In genomic region chr9:71929791-71930440, GRCh38 we compare ENCODE assay signal across 23 cellular contexts. TPM values are rescaled to one million over a fixed set of nuclear protein-coding genes. Genes with fewer than 3 reads are reported as not detected.
DNase-seq lines count a peak whose midpoint lies in the region; ATAC-seq, FAIRE-seq and TF ChIP-seq lines count a peak whose summit lies in the region.
"Had no signal": no experiment of that assay in that cellular context is flagged by ENCODE, and none has a peak within 500 bp of the region (broad histone marks: within the 10 kb centered on the region; RNA-seq: fewer than 3 reads in every experiment).

No MANE protein-coding gene starts in this region.

- DNase-seq in AG20443 (ENCODE audit: low spot score) (peak; percentile 29), HFFc6 (peak; percentile 81), astrocyte of the spinal cord (ENCODE audit: low read depth, low spot score) (peak; percentile 26), keratinocyte (ENCODE audit: low read depth, low spot score) (no peak), COR-L47 (lab: John Stamatoyannopoulos, UW) (no peak)
- DNase-seq in CD4-positive, alpha-beta memory T cell: no peak
- DNase-seq in stimulated activated naive CD4-positive, alpha-beta T cell (lab: John Stamatoyannopoulos, UW): no peak
- DNase-seq: activated CD4-positive, alpha-beta T cell treated with anti-CD3 and anti-CD28 coated beads, Interleukin-2, amount 50 U/mL, for 4 hours; AML-193; heart left ventricle; naive thymus-derived CD8-positive, alpha-beta T cell; NCI-H1694; NCI-H446; sigmoid colon; stimulated activated CD4-positive, alpha-beta T cell treated with anti-CD3 and anti-CD28 coated beads, Interleukin-2, amount 100 ng/mL, for 24 hours; T-cell had no signal

- peak overlapping the region; percentile 80 for H3K27ac Mint-ChIP-seq in HFFc6
- H3K27ac Mint-ChIP-seq in CD4-positive, alpha-beta memory T cell: no peak overlapping the region
- H3K27ac Mint-ChIP-seq: activated naive CD4-positive, alpha-beta T cell treated with anti-CD3 and anti-CD28 coated beads, Interleukin-2, amount 50 U/mL, for 72 hours; naive thymus-derived CD8-positive, alpha-beta T cell; T-cell had no signal

- no peak for ATAC-seq in GM19351 (IDR thresholded peaks at IDR 0.05; ENCODE audit: unreplicated experiment)
- ATAC-seq: activated naive CD4-positive, alpha-beta T cell treated with anti-CD3 and anti-CD28 coated beads, Interleukin-2, amount 50 U/mL, for 72 hours; heart left ventricle; naive thymus-derived CD8-positive, alpha-beta T cell; Right ventricle myocardium inferior; T-cell had no signal

- H3K4me3 Mint-ChIP-seq in HFFc6: peak overlapping the region; percentile 64
- no peak overlapping the region for H3K4me3 Mint-ChIP-seq in CD4-positive, alpha-beta memory T cell
- H3K4me3 Mint-ChIP-seq: naive thymus-derived CD8-positive, alpha-beta T cell; T-cell had no signal

- no peaks in the 10 kb centered on the region for H3K9me1 ChIP-seq in keratinocyte (ENCODE audit: control insufficient read depth, extremely low read depth, insufficient read depth, low read length)

- H3K79me2 ChIP-seq in keratinocyte (ENCODE audit: control insufficient read depth, insufficient read depth, low read length): peaks cover 20% of the 10 kb centered on the region
- H3K79me2 ChIP-seq: parathyroid adenoma had no signal

- H4K20me1 ChIP-seq in keratinocyte (ENCODE audit: control insufficient read depth, extremely low read depth, insufficient read depth, low read length): no peaks in the 10 kb centered on the region

- peaks cover 8% of the 10 kb centered on the region for H3K36me3 Mint-ChIP-seq in HFFc6 (ENCODE audit: low read depth)
- peaks cover 1 to 19% of the 10 kb centered on the region in 2 donors for H3K36me3 Mint-ChIP-seq in CD4-positive, alpha-beta memory T cell

- H3K4me1 ChIP-seq in keratinocyte (ENCODE audit: control insufficient read depth, extremely low read depth, insufficient read depth, low read length): peaks cover 15% of the 10 kb centered on the region
- no peaks in the 10 kb centered on the region for H3K4me1 ChIP-seq in CD4-positive, alpha-beta memory T cell (ENCODE audit: insufficient read depth, low read length)
- H3K4me1 ChIP-seq: parathyroid adenoma had no signal

- H3K4me2 ChIP-seq in keratinocyte (ENCODE audit: control insufficient read depth, extremely low read depth, insufficient read depth, low read depth, low read length): peak overlapping the region; percentile 43

- in situ Hi-C loops in astrocyte of the spinal cord (cut with HindIII; ENCODE audit: low sequenced_read_pairs): no loop called here

- no peak overlapping the region for H3K9ac ChIP-seq in keratinocyte (ENCODE audit: control insufficient read depth, extremely low read depth, insufficient read depth, low read length)
- H3K9ac ChIP-seq: parathyroid adenoma had no signal

- TF ChIP-seq CTCF in HFFc6 (IDR thresholded peaks at IDR 0.05) (no peak), astrocyte of the spinal cord (IDR thresholded peaks at IDR 0.05; ENCODE audit: low read depth, low read length) (no peak), keratinocyte (optimal IDR thresholded peaks at IDR 0.05 in 1 of 3, IDR thresholded peaks at IDR 0.05 in 1 of 3, conservative IDR thresholded peaks at IDR 0.05 in 1 of 3; ENCODE audit: extremely low read depth in 1 of 3, insufficient read depth in 2 of 3, low read length in 3 of 3) (no peak)

- H3K4me1 Mint-ChIP-seq in HFFc6 (ENCODE audit: low read depth): peaks cover 72% of the 10 kb centered on the region
- peaks cover 4 to 13% (median 7%) of the 10 kb centered on the region in 4 donors for H3K4me1 Mint-ChIP-seq in CD4-positive, alpha-beta memory T cell

- FAIRE-seq in keratinocyte (lab: Jason Lieb, UNC): no peak
- FAIRE-seq: bronchial epithelial cell, urothelium cell line had no signal

- POLR2A ChIA-PET in CD4-positive, alpha-beta memory T cell (lab: Charles Lee; ENCODE audit: partially characterized antibody): no interaction called here

- dilution Hi-C loops in keratinocyte (cut with MboI; ENCODE audit: extremely low pct_ligation_motif_present, low sequenced_read_pairs): no loop called here

- intact Hi-C loops in CD4-positive, alpha-beta memory T cell (cut with micrococcal nuclease): no loop called here

- no peaks in the 10 kb centered on the region for H3K27me3 ChIP-seq in keratinocyte (ENCODE audit: control insufficient read depth, extremely low read depth, insufficient read depth, low read length)
- H3K27me3 ChIP-seq in CD4-positive, alpha-beta memory T cell (ENCODE audit: insufficient read depth, low read length): no peaks in the 10 kb centered on the region
- H3K27me3 ChIP-seq: heart left ventricle, sigmoid colon had no signal

- H3K36me3 ChIP-seq in keratinocyte (ENCODE audit: control insufficient read depth in 2 of 2, extremely low read depth in 1 of 2, insufficient read depth in 2 of 2, low read length in 2 of 2): no peaks in the 10 kb centered on the region
- no peaks in the 10 kb centered on the region for H3K36me3 ChIP-seq in CD4-positive, alpha-beta memory T cell (ENCODE audit: insufficient read depth, low read length)
- H3K36me3 ChIP-seq: heart left ventricle, sigmoid colon had no signal

- peak overlapping the region; percentile 63 for H3K27ac ChIP-seq in keratinocyte (ENCODE audit: control insufficient read depth, insufficient read depth, low read length)
- no peak overlapping the region for H3K27ac ChIP-seq in CD4-positive, alpha-beta memory T cell (ENCODE audit: low read depth, low read length)
- H3K27ac ChIP-seq: heart left ventricle, parathyroid adenoma, sigmoid colon had no signal

- CTCF ChIA-PET in CD4-positive, alpha-beta memory T cell (lab: Charles Lee; ENCODE audit: partially characterized antibody): no interaction called here

- no peak overlapping the region for H3K4me3 ChIP-seq in astrocyte of the spinal cord (ENCODE audit: low read depth, low read length)
- H3K4me3 ChIP-seq in keratinocyte (ENCODE audit: control insufficient read depth in 2 of 3, extremely low read depth in 1 of 3, insufficient read depth in 2 of 3, low read depth in 1 of 3, low read length in 3 of 3): no peak overlapping the region
- no peak overlapping the region for H3K4me3 ChIP-seq in CD4-positive, alpha-beta memory T cell (ENCODE audit: low read length in 2 of 2)
- H3K4me3 ChIP-seq: heart left ventricle, lung, sigmoid colon had no signal

- H3K27me3 Mint-ChIP-seq in HFFc6 (ENCODE audit: insufficient read depth): no peaks in the 10 kb centered on the region; the same call in 1 of the 2 replicates
- no peaks in the 10 kb centered on the region for H3K27me3 Mint-ChIP-seq in CD4-positive, alpha-beta memory T cell
- H3K27me3 Mint-ChIP-seq: naive thymus-derived CD8-positive, alpha-beta T cell; T-cell had no signal

- H2AFZ ChIP-seq in keratinocyte (ENCODE audit: control insufficient read depth, low read length): no peak overlapping the region
- H2AFZ ChIP-seq: parathyroid adenoma had no signal

- H3K9me3 Mint-ChIP-seq in HFFc6: no peaks in the 10 kb centered on the region
- peaks cover 0 to 2% (median 0%) of the 10 kb centered on the region in 8 donors for H3K9me3 Mint-ChIP-seq in CD4-positive, alpha-beta memory T cell
- H3K9me3 Mint-ChIP-seq: activated naive CD4-positive, alpha-beta T cell treated with anti-CD3 and anti-CD28 coated beads, Interleukin-2, amount 50 U/mL, for 72 hours; T-cell had no signal

- no peaks in the 10 kb centered on the region for H3K9me3 ChIP-seq in keratinocyte (ENCODE audit: control insufficient read depth, low read depth, low read length)
- no peaks in the 10 kb centered on the region for H3K9me3 ChIP-seq in CD4-positive, alpha-beta memory T cell (ENCODE audit: control insufficient read depth in 1 of 2, low read length in 2 of 2)
- H3K9me3 ChIP-seq: heart left ventricle, sigmoid colon had no signal

RNA-seq across cellular contexts. Expression of gene C9orf85, which starts 18.5 kb away (rescaled TPM):
- 10 to 100 TPM; 14.1 to 17.9 (median 15.2) TPM for total RNA-seq in HFFc6 (2021; fragmentation: NEBNext Ultra II Directional; extraction: Animal tissue kit (Norgen Biotek cat#: 25700))
- polyA plus RNA-seq in keratinocyte: 12.3 to 18.2 TPM (median 17.5 TPM) in 3 replicates
- 65.8 TPM for polyA plus RNA-seq in keratinocyte (2011; ENCODE audit: low read depth)
- polyA plus RNA-seq in keratinocyte (2011; cell fraction: cytosol; rRNA removed): 15.9 and 20.5 TPM in 2 replicates
- 12.1 and 16.8 TPM in 2 replicates for polyA plus RNA-seq in keratinocyte (2011; cell fraction: nucleus; rRNA removed)
- polyA plus RNA-seq in keratinocyte (2012; ENCODE audit: low replicate concordance): 11.8 and 13.8 TPM in 2 replicates
- 1.1 to 6.6 TPM (median 6.6 TPM) in 3 replicates for polyA minus RNA-seq in keratinocyte
- 7.1 TPM for polyA minus RNA-seq in keratinocyte (2011; cell fraction: cytosol; rRNA and poly(A)+ RNA removed)
- 6.6 and 13.1 TPM in 2 replicates for polyA minus RNA-seq in keratinocyte (2011; cell fraction: nucleus; rRNA and poly(A)+ RNA removed)
- total RNA-seq in CD4-positive, alpha-beta memory T cell: 10 to 100 TPM in 1 of 2 experiments, 1 to 10 TPM in 1; 8.2 to 10.6 TPM
- polyA plus RNA-seq in CD4-positive, alpha-beta memory T cell: 10 to 100 TPM; 10.5 to 10.9 TPM

RNA-seq across cellular contexts. Expression of gene ABHD17B, which starts 18.9 kb away (rescaled TPM):
- total RNA-seq in HFFc6 (2021; fragmentation: NEBNext Ultra II Directional; extraction: Animal tissue kit (Norgen Biotek cat#: 25700)): 10 to 100 TPM; 13.6 to 17.9 (median 15.5) TPM
- polyA plus RNA-seq in keratinocyte: 11.5 to 16.3 TPM (median 13.7 TPM) in 3 replicates
- 15.1 TPM for polyA plus RNA-seq in keratinocyte (2011; ENCODE audit: low read depth)
- 7.2 and 14.2 TPM in 2 replicates for polyA plus RNA-seq in keratinocyte (2011; cell fraction: cytosol; rRNA removed)
- 16.5 and 17.4 TPM in 2 replicates for polyA plus RNA-seq in keratinocyte (2011; cell fraction: nucleus; rRNA removed)
- polyA plus RNA-seq in keratinocyte (2012; ENCODE audit: low replicate concordance): 8.0 and 11.6 TPM in 2 replicates
- polyA minus RNA-seq in keratinocyte: 4.1 to 27.1 TPM (median 19.7 TPM) in 3 replicates
- polyA minus RNA-seq in keratinocyte (2011; cell fraction: cytosol; rRNA and poly(A)+ RNA removed): 15.0 TPM
- 15.0 and 21.0 TPM in 2 replicates for polyA minus RNA-seq in keratinocyte (2011; cell fraction: nucleus; rRNA and poly(A)+ RNA removed)
- 10 to 100 TPM; 16.6 to 18.4 TPM for total RNA-seq in CD4-positive, alpha-beta memory T cell
- 10 to 100 TPM; 16.6 to 20.8 TPM for polyA plus RNA-seq in CD4-positive, alpha-beta memory T cell

Comparison
In these comparisons a context has a peak if more than half of its experiments do, and no peak if none do; other contexts are left out.
1. DNase-seq: peak in AG20443 (single experiment), HFFc6 (single experiment) and astrocyte of the spinal cord (single experiment); none in keratinocyte (single experiment), COR-L47 (single experiment), CD4-positive, alpha-beta memory T cell (0 of 5) and stimulated activated naive CD4-positive, alpha-beta T cell (0 of 6).